ENCODE assay signal across 13 cellular contexts in genomic region chr7:47785923-47786556, GRCh38.
DNase-seq lines count a peak whose midpoint lies in the region; ATAC-seq and TF ChIP-seq lines count a peak whose summit lies in the region.
"Had no signal": no experiment of that assay in that cellular context is flagged by ENCODE, and none has a peak within 500 bp of the region (broad histone marks: within the 10 kb centered on the region; RNA-seq: fewer than 3 reads in every experiment).

No MANE protein-coding gene starts in this region.

- peaks cover 0 to 5% (median 4%) of the 10 kb centered on the region in 5 experiments for H3K9me3 Mint-ChIP-seq in brain
- H3K9me3 Mint-ChIP-seq: activated CD4-positive, alpha-beta T cell treated with anti-CD3 and anti-CD28 coated beads, Interleukin-2, amount 10 ng/mL, durations not matched to agents 24 days and 14 days; activated T-helper 2 cell treated with anti-CD3 and anti-CD28 coated beads, Interferon-gamma antibody, Interleukin-2, Interleukin-4, amounts not matched to agents 10 μg/mL and 5 μg/mL and 100 μg/mL, durations not matched to agents 14 hours and 24 hours and 36 hours had no signal

- H3K27me3 Mint-ChIP-seq in brain = peaks cover 4% of the 10 kb centered on the region
- H3K27me3 Mint-ChIP-seq: activated CD4-positive, alpha-beta T cell treated with anti-CD3 and anti-CD28 coated beads, Interleukin-2, amount 10 ng/mL, durations not matched to agents 24 days and 14 days had no signal

- H3K9ac ChIP-seq in HCT116 (ENCODE audit: low read length) (peak overlapping the region; percentile 38), skeletal muscle tissue (ENCODE audit: low read depth in 1 of 3, low read length in 3 of 3) (no peak overlapping the region)

- TF ChIP-seq CTCF in HCT116 (IDR thresholded peaks at IDR 0.05 in 2 of 3, conservative IDR thresholded peaks at IDR 0.05 in 1 of 3; ENCODE audit: borderline replicate concordance in 1 of 3, insufficient read depth in 1 of 3, low read depth in 2 of 3, low read length in 2 of 3) (no peak), brain (conservative IDR thresholded peaks at IDR 0.05) (no peak), lower lobe of right lung (IDR thresholded peaks at IDR 0.05) (no peak)

- H2AFZ ChIP-seq in HCT116 (ENCODE audit: low read depth, low read length, poor library complexity, severe bottlenecking) = no peak overlapping the region

- CTCF ChIA-PET in HCT116 (lab: Charles Lee) = interaction anchor here (1.0 kb wide), 1 partner anchor 520 kb away, joined by 3 read pairs; no protein-coding TSS in a partner anchor

- no peak for TF ChIP-seq POLR2A in HCT116 (IDR thresholded peaks at IDR 0.05; ENCODE audit: borderline replicate concordance, extremely low read depth, insufficient read depth, insufficient read length)

- H3K36me3 ChIP-seq in HCT116 (ENCODE audit: control insufficient read depth in 1 of 2, insufficient read depth in 2 of 2, low read length in 2 of 2) = no peaks in the 10 kb centered on the region
- H3K36me3 ChIP-seq in lower lobe of right lung = no peaks in the 10 kb centered on the region
- no peaks in the 10 kb centered on the region for H3K36me3 ChIP-seq in skeletal muscle tissue (ENCODE audit: control insufficient read depth in 3 of 3, insufficient read depth in 3 of 3, low read length in 3 of 3)

- H3K27me3 ChIP-seq in HCT116 (ENCODE audit: insufficient read depth, low read length) = no peaks in the 10 kb centered on the region
- no peaks in the 10 kb centered on the region for H3K27me3 ChIP-seq in lower lobe of right lung (ENCODE audit: low read depth)
- no peaks in the 10 kb centered on the region for H3K27me3 ChIP-seq in skeletal muscle tissue (ENCODE audit: control insufficient read depth in 3 of 3, insufficient read depth in 3 of 3, low read length in 3 of 3)

- TSS peak; percentile 94 for BruUV-seq in HCT116 (replicated peaks; lab: Mats Ljungman, UMichigan)

- peaks cover 55 to 63% of the 10 kb centered on the region in 2 experiments for H3K4me1 ChIP-seq in HCT116 (ENCODE audit: control insufficient read depth in 1 of 2, insufficient read depth in 2 of 2, low read length in 2 of 2)
- H3K4me1 ChIP-seq in lower lobe of right lung = peaks cover 22% of the 10 kb centered on the region
- peaks cover 3 to 7% (median 4%) of the 10 kb centered on the region in 3 donors for H3K4me1 ChIP-seq in skeletal muscle tissue (ENCODE audit: control insufficient read depth in 3 of 3, insufficient read depth in 3 of 3, low read length in 3 of 3)

- no peaks in the 10 kb centered on the region for H3K9me2 ChIP-seq in HCT116 (ENCODE audit: insufficient read depth)

- TF ChIP-seq RAD21 in HCT116 (IDR thresholded peaks at IDR 0.05; ENCODE audit: low read depth) = no peak

- H3K27ac ChIP-seq in HCT116 (ENCODE audit: low read depth, low read length) (peak overlapping the region; percentile 88), lower lobe of right lung (peak overlapping the region; percentile 48), skeletal muscle tissue (ENCODE audit: low read depth, low read length) (peak overlapping the region; percentile 42)

- ATAC-seq in HCT116 = peak; percentile 6; the same call in 1 of the 2 replicates
- ATAC-seq in lower lobe of right lung = no peak

- no peaks in the 10 kb centered on the region for H3K9me3 ChIP-seq in HCT116 (ENCODE audit: control insufficient read depth in 1 of 2, insufficient read depth in 1 of 2, low read depth in 1 of 2, low read length in 2 of 2)
- H3K9me3 ChIP-seq in lower lobe of right lung = no peaks in the 10 kb centered on the region
- H3K9me3 ChIP-seq in skeletal muscle tissue (ENCODE audit: control insufficient read depth in 3 of 3, low read length in 3 of 3) = no peaks in the 10 kb centered on the region

- no peaks in the 10 kb centered on the region for H3K79me2 ChIP-seq in HCT116 (ENCODE audit: insufficient read depth, low read length)

- no peak overlapping the region for H3K4me3 Mint-ChIP-seq in brain
- H3K4me3 Mint-ChIP-seq: activated CD4-positive, alpha-beta T cell treated with anti-CD3 and anti-CD28 coated beads, Interleukin-2, amount 10 ng/mL, durations not matched to agents 24 days and 14 days had no signal

- DNase-seq in HCT116 (ENCODE audit: low read depth, low spot score) (no peak), lower lobe of right lung (no peak), NCI-H748 (lab: John Stamatoyannopoulos, UW; ENCODE audit: unreplicated experiment) (no peak), NOMO-1 treated with DMSO at 0.1 percent for 48 hours (lab: John Stamatoyannopoulos, UW; ENCODE audit: unreplicated experiment) (no peak), NCI-H1048 (lab: John Stamatoyannopoulos, UW) (no peak), NK-92 (lab: John Stamatoyannopoulos, UW; ENCODE audit: unreplicated experiment) (no peak)
- DNase-seq: activated CD4-positive, alpha-beta T cell treated with anti-CD3 and anti-CD28 coated beads, Interleukin-2, amount 10 ng/mL, durations not matched to agents 24 days and 14 days; AML-193; NCI-H2107; stimulated activated CD8-positive, alpha-beta memory T cell treated with anti-CD3 and anti-CD28 coated beads, Interleukin-4, amount 100 ng/mL, for 48 hours had no signal

- H3K4me2 ChIP-seq in HCT116 (ENCODE audit: low read length) = peak overlapping the region; percentile 75

- RAD21 ChIA-PET in HCT116 (lab: Charles Lee; ENCODE audit: low non-redundant PET in 1 of 2, low total read pairs in 2 of 2, uncharacterized antibody in 2 of 2, unreplicated experiment in 2 of 2) = interaction anchor here in 1 of 2 experiments (0.6 to 1.0 kb wide), 2 partner anchors 29 to 33 kb away, joined by 3 read pairs; no protein-coding TSS in a partner anchor

- peaks cover 47% of the 10 kb centered on the region for H3K4me1 Mint-ChIP-seq in brain
- H3K4me1 Mint-ChIP-seq: activated CD4-positive, alpha-beta T cell treated with anti-CD3 and anti-CD28 coated beads, Interleukin-2, amount 10 ng/mL, durations not matched to agents 24 days and 14 days had no signal

- H3K4me3 ChIP-seq in HCT116 (replicated peaks in 1 of 2; ENCODE audit: low read depth in 1 of 2, low read length in 2 of 2) (peak overlapping the region; percentile 17 to 28; a peak in 3 of 4 replicates), lower lobe of right lung (no peak overlapping the region), skeletal muscle tissue (ENCODE audit: low read length in 3 of 3) (no peak overlapping the region)

- no peaks in the 10 kb centered on the region for H3K36me3 Mint-ChIP-seq in brain

- intact Hi-C loops in HCT116 (cut with micrococcal nuclease) (no loop called here), lower lobe of right lung (cut with DNase I) (no loop called here)

- POLR2A ChIA-PET in HCT116 (lab: Charles Lee) = interaction anchor here (0.8 to 1.1 kb wide), 2 partner anchors 12 to 20 kb away, joined by 3 read pairs; no protein-coding TSS in a partner anchor

- no peaks in the 10 kb centered on the region for H4K20me1 ChIP-seq in HCT116 (ENCODE audit: insufficient read depth)

- H3K27ac Mint-ChIP-seq in brain = peak overlapping the region in 4 of 5 experiments; percentile 56 to 96 (median 84)
- H3K27ac Mint-ChIP-seq: activated CD4-positive, alpha-beta T cell treated with anti-CD3 and anti-CD28 coated beads, Interleukin-2, amount 10 ng/mL, durations not matched to agents 24 days and 14 days; activated T-helper 2 cell treated with anti-CD3 and anti-CD28 coated beads, Interferon-gamma antibody, Interleukin-2, Interleukin-4, amounts not matched to agents 10 μg/mL and 5 μg/mL and 100 μg/mL, durations not matched to agents 14 hours and 24 hours and 36 hours had no signal

TF ChIP-seq in HCT116, 20 proteins besides CTCF, POLR2A, EP300 and RAD21:
- no peak for TF ChIP-seq SIN3A (IDR thresholded peaks at IDR 0.05; ENCODE audit: low read depth)
- TF ChIP-seq EZH2 (IDR thresholded peaks at IDR 0.05) = no peak
- TF ChIP-seq YY1 (IDR thresholded peaks at IDR 0.05; ENCODE audit: extremely low read depth, insufficient replicate concordance, low read depth, low read length) = no peak
- TF ChIP-seq SRF (IDR thresholded peaks at IDR 0.05; ENCODE audit: low read depth) = no peak
- TF ChIP-seq REST (IDR thresholded peaks at IDR 0.05; ENCODE audit: low read depth) = no peak
- no peak for TF ChIP-seq TCF7L2 (IDR thresholded peaks at IDR 0.05; ENCODE audit: borderline replicate concordance, extremely low read depth, insufficient read depth, insufficient read length)
- no peak for TF ChIP-seq EGR1 (IDR thresholded peaks at IDR 0.05; ENCODE audit: low read depth)
- TF ChIP-seq ATF3 (IDR thresholded peaks at IDR 0.05) = no peak
TF ChIP-seq in HCT116: peak in this region for 0.

Comparison
In these comparisons a context has a peak if more than half of its experiments do, and no peak if none do; other contexts are left out.
1. H3K4me3 ChIP-seq: peak in HCT116 (2 of 2); none in lower lobe of right lung (single experiment) and skeletal muscle tissue (0 of 3).
2. Peak in every context shown above with its lines, with median percentiles within 50 percentile points of each other: H3K27ac ChIP-seq.